In genomic region chr13:65597839-65598818, GRCh38 we compare ENCODE assay signal across 15 cellular contexts.
A peak's percentile ranks its signal among the peaks of the same experiment; 100 is the strongest.
DNase-seq lines count a peak whose midpoint lies in the region; ATAC-seq, FAIRE-seq and TF ChIP-seq lines count a peak whose summit lies in the region.
"Had no signal": no experiment of that assay in that cellular context is flagged by ENCODE, and none has a peak within 500 bp of the region (broad histone marks: within the 10 kb centered on the region; RNA-seq: fewer than 3 reads in every experiment).

No MANE protein-coding gene starts in this region.

- TF ChIP-seq CTCF in HFFc6 (IDR thresholded peaks at IDR 0.05) (no peak), bronchial epithelial cell (IDR thresholded peaks at IDR 0.05; ENCODE audit: insufficient read depth, low read length, severe bottlenecking) (no peak), lower lobe of right lung (IDR thresholded peaks at IDR 0.05) (no peak)

- H3K4me1 Mint-ChIP-seq in HFFc6 (ENCODE audit: low read depth) = peaks cover 60% of the 10 kb centered on the region
- H3K4me1 Mint-ChIP-seq in stimulated activated naive B cell treated with anti-CD40 and anti-IgM and Interleukin-4, amounts not matched to agents 10 μg/mL and 1 μg/mL and 100 μg/mL, for 72 hours = no peaks in the 10 kb centered on the region
- H3K4me1 Mint-ChIP-seq in activated CD8-positive, alpha-beta memory T cell treated with anti-CD3 and anti-CD28 coated beads, Interleukin-2, amount 10 ng/mL, durations not matched to agents 7 days and 5 days = no peaks in the 10 kb centered on the region

- H3K9me3 ChIP-seq in lower lobe of right lung = no peaks in the 10 kb centered on the region

- peaks cover 31% of the 10 kb centered on the region for H3K4me1 ChIP-seq in ACC112 (ENCODE audit: control insufficient read depth, insufficient read depth, low read length, unreplicated experiment)
- H3K4me1 ChIP-seq in lower lobe of right lung = no peaks in the 10 kb centered on the region

- ATAC-seq in lower lobe of right lung (peak; percentile 87 to 97), HG02610 (IDR thresholded peaks at IDR 0.05; ENCODE audit: unreplicated experiment) (no peak), GM21825 (IDR thresholded peaks at IDR 0.05; ENCODE audit: unreplicated experiment) (no peak)
- no peak for ATAC-seq in stimulated activated naive B cell treated with anti-CD40 and anti-IgM and Interleukin-4, amounts not matched to agents 10 μg/mL and 1 μg/mL and 100 μg/mL, for 72 hours (replicated peaks)
- ATAC-seq in activated CD8-positive, alpha-beta memory T cell treated with anti-CD3 and anti-CD28 coated beads, Interleukin-2, amount 10 ng/mL, durations not matched to agents 7 days and 5 days = no peak
- ATAC-seq: GM12878 had no signal

- peaks cover 4% of the 10 kb centered on the region for H3K36me3 Mint-ChIP-seq in HFFc6 (ENCODE audit: low read depth)
- H3K36me3 Mint-ChIP-seq in stimulated activated naive B cell treated with anti-CD40 and anti-IgM and Interleukin-4, amounts not matched to agents 10 μg/mL and 1 μg/mL and 100 μg/mL, for 72 hours = no peaks in the 10 kb centered on the region
- no peaks in the 10 kb centered on the region for H3K36me3 Mint-ChIP-seq in activated CD8-positive, alpha-beta memory T cell treated with anti-CD3 and anti-CD28 coated beads, Interleukin-2, amount 10 ng/mL, durations not matched to agents 7 days and 5 days

- H2AFZ ChIP-seq in ACC112 (ENCODE audit: low read length, unreplicated experiment) = peak overlapping the region; percentile 35

- no peaks in the 10 kb centered on the region for H3K27me3 Mint-ChIP-seq in HFFc6 (ENCODE audit: insufficient read depth)
- H3K27me3 Mint-ChIP-seq in stimulated activated naive B cell treated with anti-CD40 and anti-IgM and Interleukin-4, amounts not matched to agents 10 μg/mL and 1 μg/mL and 100 μg/mL, for 72 hours = no peaks in the 10 kb centered on the region
- no peaks in the 10 kb centered on the region for H3K27me3 Mint-ChIP-seq in activated CD8-positive, alpha-beta memory T cell treated with anti-CD3 and anti-CD28 coated beads, Interleukin-2, amount 10 ng/mL, durations not matched to agents 7 days and 5 days

- peaks cover 4% of the 10 kb centered on the region; the same call in 1 of the 2 replicates for H3K9me3 Mint-ChIP-seq in HFFc6
- no peaks in the 10 kb centered on the region for H3K9me3 Mint-ChIP-seq in stimulated activated naive B cell treated with anti-CD40 and anti-IgM and Interleukin-4, amounts not matched to agents 10 μg/mL and 1 μg/mL and 100 μg/mL, for 72 hours
- peaks cover 3% of the 10 kb centered on the region for H3K9me3 Mint-ChIP-seq in activated CD8-positive, alpha-beta memory T cell treated with anti-CD3 and anti-CD28 coated beads, Interleukin-2, amount 10 ng/mL, durations not matched to agents 7 days and 5 days (ENCODE audit: low read depth)

- H3K4me3 ChIP-seq in ACC112 (ENCODE audit: low read depth, low read length) (no peak overlapping the region), bronchial epithelial cell (ENCODE audit: low read depth, low read length) (no peak overlapping the region), lower lobe of right lung (no peak overlapping the region)
- H3K4me3 ChIP-seq: GM12878 had no signal

- peak; percentile 71 for DNase-seq in HFFc6
- DNase-seq in bronchial epithelial cell (ENCODE audit: low read depth) = peak; percentile 5
- no peak for DNase-seq in lower lobe of right lung
- no peak for DNase-seq in stimulated activated naive B cell treated with anti-CD40 and anti-IgM and Interleukin-4, amounts not matched to agents 10 μg/mL and 1 μg/mL and 100 μg/mL, for 72 hours
- no peak for DNase-seq in activated CD8-positive, alpha-beta memory T cell treated with anti-CD3 and anti-CD28 coated beads, Interleukin-2, amount 10 ng/mL, durations not matched to agents 7 days and 5 days
- DNase-seq: activated CD8-positive, alpha-beta memory T cell treated with anti-CD3 and anti-CD28 coated beads for 24 hours; AML-193; DMS153; NCI-H2081 treated with DMSO at 0.1 percent for 48 hours; WERI-Rb-1 had no signal

- no peaks in the 10 kb centered on the region for H3K79me2 ChIP-seq in ACC112 (ENCODE audit: control insufficient read depth, insufficient read depth, low read length, unreplicated experiment)

- CTCF ChIA-PET in activated CD8-positive, alpha-beta memory T cell treated with anti-CD3 and anti-CD28 coated beads, Interleukin-2, amount 10 ng/mL, durations not matched to agents 7 days and 5 days (lab: Charles Lee) = no interaction called here

- H3K27ac ChIP-seq in ACC112 (ENCODE audit: low read depth, low read length) = peak overlapping the region; percentile 43
- H3K27ac ChIP-seq in lower lobe of right lung = no peak overlapping the region
- H3K27ac ChIP-seq: KMS-11, WERI-Rb-1 had no signal

- intact Hi-C loops in lower lobe of right lung (cut with DNase I) = no loop called here

- H3K27ac Mint-ChIP-seq in HFFc6 = peak overlapping the region; percentile 46; the same call in 1 of the 2 replicates
- H3K27ac Mint-ChIP-seq in stimulated activated naive B cell treated with anti-CD40 and anti-IgM and Interleukin-4, amounts not matched to agents 10 μg/mL and 1 μg/mL and 100 μg/mL, for 72 hours = no peak overlapping the region
- no peak overlapping the region for H3K27ac Mint-ChIP-seq in activated CD8-positive, alpha-beta memory T cell treated with anti-CD3 and anti-CD28 coated beads, Interleukin-2, amount 10 ng/mL, durations not matched to agents 7 days and 5 days

- no peak for FAIRE-seq in bronchial epithelial cell (lab: Jason Lieb, UNC)
- FAIRE-seq: GM12878 had no signal

- H3K27me3 ChIP-seq in ACC112 (ENCODE audit: insufficient read depth, low read length) = no peaks in the 10 kb centered on the region
- H3K27me3 ChIP-seq in bronchial epithelial cell (ENCODE audit: control insufficient read depth, insufficient read depth, low read length) = no peaks in the 10 kb centered on the region
- no peaks in the 10 kb centered on the region for H3K27me3 ChIP-seq in lower lobe of right lung (ENCODE audit: low read depth)

- no peaks in the 10 kb centered on the region for H3K36me3 ChIP-seq in ACC112 (ENCODE audit: insufficient read depth, low read length)
- H3K36me3 ChIP-seq in bronchial epithelial cell (ENCODE audit: control insufficient read depth, insufficient read depth, low read length) = no peaks in the 10 kb centered on the region
- H3K36me3 ChIP-seq in lower lobe of right lung = no peaks in the 10 kb centered on the region
- H3K36me3 ChIP-seq: WERI-Rb-1 had no signal

- peak overlapping the region; percentile 4; the same call in 1 of the 2 replicates for H3K4me3 Mint-ChIP-seq in HFFc6
- H3K4me3 Mint-ChIP-seq in stimulated activated naive B cell treated with anti-CD40 and anti-IgM and Interleukin-4, amounts not matched to agents 10 μg/mL and 1 μg/mL and 100 μg/mL, for 72 hours = no peak overlapping the region
- no peak overlapping the region for H3K4me3 Mint-ChIP-seq in activated CD8-positive, alpha-beta memory T cell treated with anti-CD3 and anti-CD28 coated beads, Interleukin-2, amount 10 ng/mL, durations not matched to agents 7 days and 5 days

Comparison
In these comparisons a context has a peak if more than half of its experiments do, and no peak if none do; other contexts are left out.
1. DNase-seq: peak in HFFc6 (single experiment) and bronchial epithelial cell (single experiment); none in lower lobe of right lung (single experiment), stimulated activated naive B cell treated with anti-CD40 and anti-IgM and Interleukin-4, amounts not matched to agents 10 μg/mL and 1 μg/mL and 100 μg/mL, for 72 hours (single experiment) and activated CD8-positive, alpha-beta memory T cell treated with anti-CD3 and anti-CD28 coated beads, Interleukin-2, amount 10 ng/mL, durations not matched to agents 7 days and 5 days (single experiment).
2. ATAC-seq: peak in lower lobe of right lung (2 of 2); none in stimulated activated naive B cell treated with anti-CD40 and anti-IgM and Interleukin-4, amounts not matched to agents 10 μg/mL and 1 μg/mL and 100 μg/mL, for 72 hours (0 of 2), HG02610 (single experiment), activated CD8-positive, alpha-beta memory T cell treated with anti-CD3 and anti-CD28 coated beads, Interleukin-2, amount 10 ng/mL, durations not matched to agents 7 days and 5 days (single experiment) and GM21825 (single experiment).